In genomic region chr4:140626982-140627381, GRCh38 we compare ENCODE assay signal across 21 cellular contexts. TPM values are rescaled to one million over a fixed set of nuclear protein-coding genes. Genes with fewer than 3 reads are reported as not detected.
DNase-seq lines count a peak whose midpoint lies in the region; ATAC-seq, FAIRE-seq and TF ChIP-seq lines count a peak whose summit lies in the region.
"Had no signal": no experiment of that assay in that cellular context is flagged by ENCODE, and none has a peak within 500 bp of the region (broad histone marks: within the 10 kb centered on the region; RNA-seq: fewer than 3 reads in every experiment).

No MANE protein-coding gene starts in this region.

- H3K4me3 Mint-ChIP-seq in progenitor cell of endocrine pancreas (ENCODE audit: low read depth): no peak overlapping the region
- H3K4me3 Mint-ChIP-seq: activated CD8-positive, alpha-beta T cell treated with anti-CD3 and anti-CD28 coated beads for 36 hours; naive B cell had no signal

- DNase-seq in NCI-H69 (lab: John Stamatoyannopoulos, UW) (peak; percentile 6), choroid plexus epithelial cell (ENCODE audit: low read depth) (peak; percentile 52), H54 (ENCODE audit: insufficient read length, low spot score) (no peak), progenitor cell of endocrine pancreas (ENCODE audit: low spot score, unreplicated experiment) (no peak)
- DNase-seq: activated CD8-positive, alpha-beta T cell treated with anti-CD3 and anti-CD28 coated beads for 36 hours; central memory CD4-positive, alpha-beta T cell; effector memory CD4-positive, alpha-beta T cell; naive B cell; NCI-H1048; posterior cingulate gyrus; spleen; testis had no signal

- TF ChIP-seq CTCF in C4-2B (conservative IDR thresholded peaks at IDR 0.05): peak; percentile 17
- peak; percentile 60 for TF ChIP-seq CTCF in choroid plexus epithelial cell (conservative IDR thresholded peaks at IDR 0.05; ENCODE audit: low read depth, low read length)
- TF ChIP-seq CTCF in liver (IDR thresholded peaks at IDR 0.05; ENCODE audit: low read depth, low read length, missing input control): no peak
- no peak for TF ChIP-seq CTCF in progenitor cell of endocrine pancreas (IDR thresholded peaks at IDR 0.05; ENCODE audit: unreplicated experiment)

- ATAC-seq in GM19351 (IDR thresholded peaks at IDR 0.05; ENCODE audit: unreplicated experiment): no peak
- ATAC-seq in HG03342 (IDR thresholded peaks at IDR 0.05; ENCODE audit: unreplicated experiment): no peak
- ATAC-seq: activated CD8-positive, alpha-beta T cell treated with anti-CD3 and anti-CD28 coated beads for 36 hours; Right ventricle myocardium inferior had no signal

- H3K36me3 ChIP-seq in liver (ENCODE audit: control insufficient read depth in 4 of 4, insufficient read depth in 3 of 4, low read depth in 1 of 4, low read length in 3 of 4): peaks cover 13 to 49% (median 46%) of the 10 kb centered on the region in 4 donors

- no peaks in the 10 kb centered on the region for H3K27me3 Mint-ChIP-seq in progenitor cell of endocrine pancreas
- H3K27me3 Mint-ChIP-seq: activated CD8-positive, alpha-beta T cell treated with anti-CD3 and anti-CD28 coated beads for 36 hours; naive B cell had no signal

- H3K4me3 ChIP-seq in choroid plexus epithelial cell (ENCODE audit: low read depth, low read length) (no peak overlapping the region), liver (ENCODE audit: low read depth in 1 of 3, low read length in 3 of 3) (no peak overlapping the region)
- H3K4me3 ChIP-seq: BLaER1 treated with 17β-estradiol and CSF1 and Interleukin-3, amounts not matched to agents 10 nM and 100 nM; spleen; testis had no signal

- no peaks in the 10 kb centered on the region for H3K4me1 Mint-ChIP-seq in progenitor cell of endocrine pancreas (ENCODE audit: low read depth)
- H3K4me1 Mint-ChIP-seq: naive B cell had no signal

- FAIRE-seq in H54 (lab: Jason Lieb, UNC): no peak
- FAIRE-seq: H1 had no signal

- H3K27me3 ChIP-seq in liver (ENCODE audit: control insufficient read depth in 4 of 4, insufficient read depth in 4 of 4, low read length in 3 of 4): no peaks in the 10 kb centered on the region
- H3K27me3 ChIP-seq: BLaER1 treated with 17β-estradiol and CSF1 and Interleukin-3, amounts not matched to agents 10 nM and 100 nM; spleen; testis had no signal

- H3K9me3 ChIP-seq in liver (ENCODE audit: control insufficient read depth in 4 of 4, low read length in 3 of 4): no peaks in the 10 kb centered on the region
- H3K9me3 ChIP-seq: BLaER1 treated with 17β-estradiol and CSF1 and Interleukin-3, amounts not matched to agents 10 nM and 100 nM; spleen; testis had no signal

- WGBS in liver: 78% methylated on average over 1 of the region's 1 CpG

- TF ChIP-seq POLR2A in H54 (IDR thresholded peaks at IDR 0.05; ENCODE audit: low read depth, low read length): no peak

- no peak overlapping the region for H3K27ac Mint-ChIP-seq in progenitor cell of endocrine pancreas
- H3K27ac Mint-ChIP-seq: activated CD8-positive, alpha-beta T cell treated with anti-CD3 and anti-CD28 coated beads for 36 hours had no signal

- TF ChIP-seq RAD21 in liver (IDR thresholded peaks at IDR 0.05): peak; percentile 33 to 34

- no peaks in the 10 kb centered on the region for H3K9me3 Mint-ChIP-seq in progenitor cell of endocrine pancreas (ENCODE audit: low read depth)
- H3K9me3 Mint-ChIP-seq: activated CD8-positive, alpha-beta T cell treated with anti-CD3 and anti-CD28 coated beads for 36 hours; naive B cell had no signal

- H3K27ac ChIP-seq in C4-2B (no peak overlapping the region), liver (ENCODE audit: low read depth in 1 of 2, low read length in 2 of 2) (no peak overlapping the region)
- H3K27ac ChIP-seq: BLaER1 treated with 17β-estradiol and CSF1 and Interleukin-3, amounts not matched to agents 10 nM and 100 nM; spleen; testis had no signal

- H3K4me1 ChIP-seq in liver (ENCODE audit: control insufficient read depth in 4 of 4, insufficient read depth in 4 of 4, low read length in 3 of 4): no peaks in the 10 kb centered on the region
- H3K4me1 ChIP-seq: spleen, testis had no signal

- peaks cover 39% of the 10 kb centered on the region for H3K36me3 Mint-ChIP-seq in progenitor cell of endocrine pancreas (ENCODE audit: insufficient read depth)

- no peak overlapping the region for H3K9ac ChIP-seq in liver (ENCODE audit: low read depth in 1 of 2, low read length in 2 of 2)
- H3K9ac ChIP-seq: BLaER1 treated with 17β-estradiol and CSF1 and Interleukin-3, amounts not matched to agents 10 nM and 100 nM had no signal

TF ChIP-seq in liver, 16 proteins besides CTCF, POLR2A, EP300 and RAD21:
- TF ChIP-seq HNF4G (IDR thresholded peaks at IDR 0.05) (no peak), YY1 (IDR thresholded peaks at IDR 0.05) (no peak), REST (IDR thresholded peaks at IDR 0.05) (no peak), RXRA (IDR thresholded peaks at IDR 0.05) (no peak), NR2F2 (IDR thresholded peaks at IDR 0.05) (no peak), FOXA1 (IDR thresholded peaks at IDR 0.05) (no peak)

RNA-seq across cellular contexts. Expression of gene UCP1, which starts 58.2 kb away (rescaled TPM):
- not detected for total RNA-seq in liver
- polyA plus RNA-seq in liver: not detected
- not detected in 2 replicates for total RNA-seq in progenitor cell of endocrine pancreas
- total RNA-seq: activated CD8-positive, alpha-beta T cell treated with anti-CD3 and anti-CD28 coated beads for 36 hours; lower leg skin; Right ventricle myocardium inferior; spleen; T-helper 1 cell treated with Interleukin-12 subunit alpha and Interleukin-12 subunit beta and Interleukin-4 antibody, amounts not matched to agents 30 ng/mL and 1 ng/mL, for 36 hours had no signal
- polyA plus RNA-seq: spleen had no signal

Comparison
In these comparisons a context has a peak if more than half of its experiments do, and no peak if none do; other contexts are left out.
1. CTCF ChIP-seq: peak in C4-2B (single experiment) and choroid plexus epithelial cell (single experiment); none in liver (single experiment) and progenitor cell of endocrine pancreas (single experiment).
2. DNase-seq: peak in NCI-H69 (single experiment) and choroid plexus epithelial cell (single experiment); none in H54 (single experiment) and progenitor cell of endocrine pancreas (single experiment).